Comparison of ENCODE assay signal across 9 cellular contexts in genomic region chr6:42390228-42390934, GRCh38.
A peak's percentile ranks its signal among the peaks of the same experiment; 100 is the strongest.
DNase-seq lines count a peak whose midpoint lies in the region; ATAC-seq and TF ChIP-seq lines count a peak whose summit lies in the region.
"Had no signal": no experiment of that assay in that cellular context is flagged by ENCODE, and none has a peak within 500 bp of the region (broad histone marks: within the 10 kb centered on the region; RNA-seq: fewer than 3 reads in every experiment).

No MANE protein-coding gene starts in this region.

- H3K4me3 ChIP-seq in esophagus (ENCODE audit: low read depth in 1 of 2, low read length in 2 of 2) (no peak overlapping the region), gastroesophageal sphincter (no peak overlapping the region), right atrium auricular region (no peak overlapping the region)

- peak overlapping the region; percentile 100 for H3K27ac Mint-ChIP-seq in activated CD4-positive, alpha-beta T cell treated with anti-CD3 and anti-CD28 coated beads, Interleukin-2, amount 10 ng/mL, durations not matched to agents 24 days and 14 days
- peak overlapping the region; percentile 98 for H3K27ac Mint-ChIP-seq in stimulated activated naive CD8-positive, alpha-beta T cell treated with anti-CD3 and anti-CD28 coated beads, Interleukin-15, Interleukin-2, amounts not matched to agents 100 ng/mL and 50 ng/mL, for 24 hours

- H3K4me1 ChIP-seq in esophagus (ENCODE audit: control insufficient read depth in 2 of 2, insufficient read depth in 2 of 2, low read length in 1 of 2) (peaks cover 0 to 3% of the 10 kb centered on the region in 2 donors), gastroesophageal sphincter (no peaks in the 10 kb centered on the region), right atrium auricular region (no peaks in the 10 kb centered on the region)

- H3K27ac ChIP-seq in esophagus (ENCODE audit: low read depth in 2 of 2, low read length in 1 of 2) (peak overlapping the region; percentile 58 to 67), gastroesophageal sphincter (peak overlapping the region in 1 of 4 donors; percentile 7), right atrium auricular region (no peak overlapping the region)

- peak; percentile 87 for DNase-seq in activated CD4-positive, alpha-beta T cell treated with anti-CD3 and anti-CD28 coated beads, Interleukin-2, amount 10 ng/mL, durations not matched to agents 24 days and 14 days
- DNase-seq in mucosa of gallbladder (ENCODE audit: low spot score): no peak
- DNase-seq in right atrium auricular region (ENCODE audit: low spot score): no peak
- no peak for DNase-seq in LoVo (ENCODE audit: low spot score)
- DNase-seq: NCI-H1048 had no signal

- H3K9me3 Mint-ChIP-seq in activated CD4-positive, alpha-beta T cell treated with anti-CD3 and anti-CD28 coated beads, Interleukin-2, amount 10 ng/mL, durations not matched to agents 24 days and 14 days: peaks cover 3% of the 10 kb centered on the region
- H3K9me3 Mint-ChIP-seq in stimulated activated naive CD8-positive, alpha-beta T cell treated with anti-CD3 and anti-CD28 coated beads, Interleukin-15, Interleukin-2, amounts not matched to agents 100 ng/mL and 50 ng/mL, for 24 hours: no peaks in the 10 kb centered on the region

- intact Hi-C loops in activated CD4-positive, alpha-beta T cell treated with anti-CD3 and anti-CD28 coated beads, Interleukin-2, amount 10 ng/mL, durations not matched to agents 24 days and 14 days (cut with micrococcal nuclease): loop anchor here (1.0 to 2.0 kb wide), 10 partner anchors 12 to 179 kb away; no protein-coding TSS in a partner anchor

- peak overlapping the region; percentile 84 for H3K4me3 Mint-ChIP-seq in activated CD4-positive, alpha-beta T cell treated with anti-CD3 and anti-CD28 coated beads, Interleukin-2, amount 10 ng/mL, durations not matched to agents 24 days and 14 days
- peak overlapping the region; percentile 76 for H3K4me3 Mint-ChIP-seq in stimulated activated naive CD8-positive, alpha-beta T cell treated with anti-CD3 and anti-CD28 coated beads, Interleukin-15, Interleukin-2, amounts not matched to agents 100 ng/mL and 50 ng/mL, for 24 hours

- TF ChIP-seq EP300 in gastroesophageal sphincter (IDR thresholded peaks at IDR 0.05): no peak

- TF ChIP-seq CTCF in gastroesophageal sphincter (IDR thresholded peaks at IDR 0.05) (no peak), right atrium auricular region (IDR thresholded peaks at IDR 0.05) (no peak)

- H3K4me1 Mint-ChIP-seq in activated CD4-positive, alpha-beta T cell treated with anti-CD3 and anti-CD28 coated beads, Interleukin-2, amount 10 ng/mL, durations not matched to agents 24 days and 14 days: peaks cover 79% of the 10 kb centered on the region
- H3K4me1 Mint-ChIP-seq in stimulated activated naive CD8-positive, alpha-beta T cell treated with anti-CD3 and anti-CD28 coated beads, Interleukin-15, Interleukin-2, amounts not matched to agents 100 ng/mL and 50 ng/mL, for 24 hours (ENCODE audit: low read depth): peaks cover 100% of the 10 kb centered on the region

- ATAC-seq in HG02852 (IDR thresholded peaks at IDR 0.05; ENCODE audit: unreplicated experiment) (peak; percentile 65), gastroesophageal sphincter (no peak)

- WGBS in esophagus, 2 donors: 79 to 80% methylated on average over 17 of the region's 17 CpGs
- WGBS in gastroesophageal sphincter (ENCODE audit: low coverage in 1 of 2), 2 donors: 83 to 86% methylated on average over 8 to 16 of the region's 17 CpGs

- H3K9me3 ChIP-seq in esophagus (ENCODE audit: control insufficient read depth in 2 of 2, insufficient read depth in 1 of 2, low read depth in 1 of 2, low read length in 1 of 2): no peaks in the 10 kb centered on the region
- no peaks in the 10 kb centered on the region for H3K9me3 ChIP-seq in gastroesophageal sphincter
- no peaks in the 10 kb centered on the region for H3K9me3 ChIP-seq in right atrium auricular region

- H3K27me3 ChIP-seq in esophagus (ENCODE audit: control insufficient read depth in 1 of 2, insufficient read depth in 2 of 2, low read length in 2 of 2): no peaks in the 10 kb centered on the region
- no peaks in the 10 kb centered on the region for H3K27me3 ChIP-seq in gastroesophageal sphincter
- no peaks in the 10 kb centered on the region for H3K27me3 ChIP-seq in right atrium auricular region

- no peaks in the 10 kb centered on the region for H3K36me3 ChIP-seq in esophagus (ENCODE audit: control insufficient read depth in 2 of 2, insufficient read depth in 2 of 2, low read length in 1 of 2)
- H3K36me3 ChIP-seq in gastroesophageal sphincter: no peaks in the 10 kb centered on the region
- no peaks in the 10 kb centered on the region for H3K36me3 ChIP-seq in right atrium auricular region

- no peaks in the 10 kb centered on the region for H3K27me3 Mint-ChIP-seq in activated CD4-positive, alpha-beta T cell treated with anti-CD3 and anti-CD28 coated beads, Interleukin-2, amount 10 ng/mL, durations not matched to agents 24 days and 14 days
- no peaks in the 10 kb centered on the region for H3K27me3 Mint-ChIP-seq in stimulated activated naive CD8-positive, alpha-beta T cell treated with anti-CD3 and anti-CD28 coated beads, Interleukin-15, Interleukin-2, amounts not matched to agents 100 ng/mL and 50 ng/mL, for 24 hours

- TF ChIP-seq POLR2A in gastroesophageal sphincter (IDR thresholded peaks at IDR 0.05): no peak

- H3K36me3 Mint-ChIP-seq in activated CD4-positive, alpha-beta T cell treated with anti-CD3 and anti-CD28 coated beads, Interleukin-2, amount 10 ng/mL, durations not matched to agents 24 days and 14 days (ENCODE audit: low read depth): peaks cover 25% of the 10 kb centered on the region
- H3K36me3 Mint-ChIP-seq in stimulated activated naive CD8-positive, alpha-beta T cell treated with anti-CD3 and anti-CD28 coated beads, Interleukin-15, Interleukin-2, amounts not matched to agents 100 ng/mL and 50 ng/mL, for 24 hours (ENCODE audit: low read depth): no peaks in the 10 kb centered on the region

Comparison
In these comparisons a context has a peak if more than half of its experiments do, and no peak if none do; other contexts are left out.
1. H3K27ac ChIP-seq: peak in esophagus (2 of 2); none in right atrium auricular region (0 of 2).